In the genomic region with DNA sequence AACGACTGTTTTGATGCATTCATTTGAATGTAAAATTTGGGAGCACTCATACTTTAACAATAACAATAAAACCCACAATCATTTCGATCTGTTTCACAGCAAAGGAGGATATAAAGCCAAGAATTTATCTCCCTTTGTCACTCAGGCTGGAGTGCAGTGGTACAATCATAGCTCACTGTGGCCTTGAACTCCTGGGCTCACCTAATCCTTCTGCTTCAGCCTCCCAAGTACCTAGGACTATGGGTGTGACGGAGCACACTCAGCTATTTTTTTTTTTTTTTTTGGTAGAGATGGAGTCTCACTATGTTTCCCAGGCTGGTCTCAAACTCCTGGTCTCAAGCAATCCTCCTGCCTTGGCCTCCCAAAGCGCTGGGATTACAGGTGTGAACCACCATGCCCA, we compare ENCODE assay signal across 9 cellular contexts. TPM values are rescaled to one million over a fixed set of nuclear protein-coding genes. Genes with fewer than 3 reads are reported as not detected.
"Had no signal": no experiment of that assay in that cellular context is flagged by ENCODE, and none has a peak within 500 bp of the region (broad histone marks: within the 10 kb centered on the region; RNA-seq: fewer than 3 reads in every experiment).

No MANE protein-coding gene starts in this region.

RNA-seq across cellular contexts. Expression of gene CXorf58, which starts 11.3 kb away (rescaled TPM):
- total RNA-seq: dermis microvascular lymphatic vessel endothelial cell; fibroblast of lung; left ventricle myocardium superior; mucosa of descending colon; natural killer cell treated with Interleukin-12 subunit alpha and Interleukin-12 subunit beta and Interleukin-15 and Interleukin-18, amount 100 ng/mL, for 72 hours; omental fat pad; right atrium auricular region; sciatic nerve had no signal
- polyA plus RNA-seq: fibroblast of lung, immature natural killer cell had no signal
